31 cellular contexts compared by ENCODE assay signal in the genomic region with DNA sequence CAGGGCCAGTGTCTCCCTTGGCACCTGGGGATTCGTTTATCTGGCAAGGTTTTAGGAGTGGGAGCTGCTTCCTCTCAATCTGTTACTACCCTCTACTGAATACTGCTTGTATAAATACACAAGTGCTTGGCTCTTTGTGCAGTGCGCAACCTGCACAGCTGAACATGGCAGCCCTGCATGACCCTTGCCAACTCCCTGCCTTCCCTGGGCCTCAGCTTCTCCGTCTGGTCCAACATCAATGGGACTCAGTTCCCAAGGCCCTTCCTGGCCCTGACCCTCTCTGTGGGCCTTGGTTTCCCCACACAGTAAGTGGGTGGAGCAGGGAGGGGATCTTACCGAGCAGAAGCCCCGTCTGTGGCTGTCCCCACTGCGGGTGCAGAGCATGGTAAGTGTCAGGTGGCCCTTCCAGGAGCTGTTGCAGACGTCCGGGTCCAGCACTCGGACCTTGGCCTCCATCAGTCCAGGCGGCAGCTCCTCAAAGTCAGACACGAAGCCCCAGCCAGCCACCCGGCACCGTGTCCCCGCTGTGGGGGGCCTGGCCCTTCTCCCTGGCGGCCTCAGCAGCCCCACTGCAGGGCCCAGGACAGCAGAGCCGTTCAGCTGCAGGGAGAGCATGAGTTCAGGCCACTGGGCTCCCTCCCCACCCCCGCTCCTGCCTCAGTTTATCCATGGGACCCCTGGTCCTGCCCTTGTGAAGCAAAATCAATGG. TPM values are rescaled to one million over a fixed set of nuclear protein-coding genes. Genes with fewer than 3 reads are reported as not detected.
"Had no signal": no experiment of that assay in that cellular context is flagged by ENCODE, and none has a peak within 500 bp of the region (broad histone marks: within the 10 kb centered on the region; RNA-seq: fewer than 3 reads in every experiment).

No MANE protein-coding gene starts in this region.

- ATAC-seq: activated naive CD8-positive, alpha-beta T cell treated with anti-CD3 and anti-CD28 coated beads, Interleukin-2, amount 50 U/mL, for 24 hours; activated T-cell treated with anti-CD3 and anti-CD28 coated beads, Interleukin-2, amount 50 U/mL, for 4 hours; PC-3 had no signal

- H3K36me3 ChIP-seq: Peyer's patch had no signal

- FAIRE-seq: bronchial epithelial cell, TTC549 had no signal

- H3K9me3 Mint-ChIP-seq: activated CD4-positive, alpha-beta memory T cell treated with anti-CD3 and anti-CD28 coated beads for 36 hours; activated naive CD4-positive, alpha-beta T cell treated with anti-CD3 and anti-CD28 coated beads, Interleukin-2, amount 10 ng/mL, durations not matched to agents 7 days and 5 days; activated naive CD8-positive, alpha-beta T cell treated with anti-CD3 and anti-CD28 coated beads, Interleukin-2, amount 50 U/mL, for 24 hours; activated T-cell treated with anti-CD3 and anti-CD28 coated beads, Interleukin-2, amount 50 U/mL, for 4 hours; activated T-helper 1 cell treated with anti-CD3 and anti-CD28 coated beads, Interleukin-12 subunit alpha, Interleukin-12 subunit beta, Interleukin-2, Interleukin-4 antibody, amounts not matched to agents 30 ng/mL and 10 ng/mL and 1 ng/mL, durations not matched to agents 14 hours and 24 hours and 36 hours; T-helper 1 cell treated with Interleukin-12 subunit alpha and Interleukin-12 subunit beta and Interleukin-4 antibody, amounts not matched to agents 30 μg/mL and 1 μg/mL, for 36 hours; T-helper 2 cell treated with Interferon-gamma antibody and Interleukin-4, amounts not matched to agents 5 μg/mL and 100 μg/mL, for 36 hours had no signal

- H3K27me3 ChIP-seq: Peyer's patch, SJSA1 had no signal

- H3K4me1 ChIP-seq: Peyer's patch, SJSA1 had no signal

- H3K9me3 ChIP-seq: Peyer's patch, SJSA1, SK-N-SH had no signal

- DNase-seq: activated CD4-positive, alpha-beta memory T cell treated with anti-CD3 and anti-CD28 coated beads for 36 hours; activated CD4-positive, alpha-beta T cell treated with anti-CD3 and anti-CD28 coated beads, Interleukin-2, amount 50 U/mL, for 1 hour; activated CD8-positive, alpha-beta memory T cell treated with anti-CD3 and anti-CD28 coated beads, Interleukin-2, amount 50 U/mL, for 4 hours; activated naive CD4-positive, alpha-beta T cell treated with anti-CD3 and anti-CD28 coated beads, Interleukin-2, amount 10 ng/mL, durations not matched to agents 7 days and 5 days; activated naive CD8-positive, alpha-beta T cell treated with anti-CD3 and anti-CD28 coated beads, Interleukin-2, amount 50 U/mL, for 24 hours; activated T-cell treated with anti-CD3 and anti-CD28 coated beads for 4 hours; activated T-cell treated with anti-CD3 and anti-CD28 coated beads, Interleukin-2, amount 50 U/mL, for 4 hours; anterior cingulate cortex; caudate nucleus; NCI-H1105; NCI-H1417 treated with DMSO at 0.1 percent for 48 hours; NCI-H187 treated with DMSO at 0.1 percent for 48 hours; NCI-H2081; NCI-H2171 treated with DMSO at 0.1 percent for 48 hours; NCI-H2227 treated with DMSO at 0.1 percent for 48 hours; NCI-H446 treated with DMSO at 0.1 percent for 48 hours; NCI-H524; PC-3; Peyer's patch; RPMI8226; SHP77 treated with DMSO at 0.1 percent for 48 hours; SK-N-SH had no signal

- H3K4me2 ChIP-seq: SK-N-SH had no signal

- H3K27ac ChIP-seq: Peyer's patch, SJSA1 had no signal

- H3K27ac Mint-ChIP-seq: activated CD4-positive, alpha-beta memory T cell treated with anti-CD3 and anti-CD28 coated beads for 36 hours; activated naive CD4-positive, alpha-beta T cell treated with anti-CD3 and anti-CD28 coated beads, Interleukin-2, amount 10 ng/mL, durations not matched to agents 7 days and 5 days; activated naive CD8-positive, alpha-beta T cell; activated naive CD8-positive, alpha-beta T cell treated with anti-CD3 and anti-CD28 coated beads, Interleukin-2, amount 50 U/mL, for 24 hours; activated T-helper 1 cell treated with anti-CD3 and anti-CD28 coated beads, Interleukin-12 subunit alpha, Interleukin-12 subunit beta, Interleukin-2, Interleukin-4 antibody, amounts not matched to agents 30 ng/mL and 10 ng/mL and 1 ng/mL, durations not matched to agents 14 hours and 24 hours and 36 hours; brain; T-helper 1 cell treated with Interleukin-12 subunit alpha and Interleukin-12 subunit beta and Interleukin-4 antibody, amounts not matched to agents 30 μg/mL and 1 μg/mL, for 36 hours; T-helper 2 cell treated with Interferon-gamma antibody and Interleukin-4, amounts not matched to agents 5 μg/mL and 100 μg/mL, for 36 hours had no signal

- H3K9ac ChIP-seq: SK-N-SH had no signal

- H3K4me3 Mint-ChIP-seq: activated CD4-positive, alpha-beta memory T cell treated with anti-CD3 and anti-CD28 coated beads for 36 hours; activated naive CD4-positive, alpha-beta T cell treated with anti-CD3 and anti-CD28 coated beads, Interleukin-2, amount 10 ng/mL, durations not matched to agents 7 days and 5 days; activated naive CD8-positive, alpha-beta T cell; activated naive CD8-positive, alpha-beta T cell treated with anti-CD3 and anti-CD28 coated beads, Interleukin-2, amount 50 U/mL, for 24 hours; activated T-cell treated with anti-CD3 and anti-CD28 coated beads, Interleukin-2, amount 50 U/mL, for 4 hours; activated T-helper 1 cell treated with anti-CD3 and anti-CD28 coated beads, Interleukin-12 subunit alpha, Interleukin-12 subunit beta, Interleukin-2, Interleukin-4 antibody, amounts not matched to agents 30 ng/mL and 10 ng/mL and 1 ng/mL, durations not matched to agents 14 hours and 24 hours and 36 hours; brain; T-helper 1 cell treated with Interleukin-12 subunit alpha and Interleukin-12 subunit beta and Interleukin-4 antibody, amounts not matched to agents 30 μg/mL and 1 μg/mL, for 36 hours; T-helper 2 cell treated with Interferon-gamma antibody and Interleukin-4, amounts not matched to agents 5 μg/mL and 100 μg/mL, for 36 hours had no signal

- H3K4me1 Mint-ChIP-seq: activated naive CD4-positive, alpha-beta T cell treated with anti-CD3 and anti-CD28 coated beads, Interleukin-2, amount 10 ng/mL, durations not matched to agents 7 days and 5 days; activated naive CD8-positive, alpha-beta T cell treated with anti-CD3 and anti-CD28 coated beads, Interleukin-2, amount 50 U/mL, for 24 hours; brain had no signal

- H3K4me3 ChIP-seq: Peyer's patch, SJSA1 had no signal

- H3K27me3 Mint-ChIP-seq: activated CD4-positive, alpha-beta memory T cell treated with anti-CD3 and anti-CD28 coated beads for 36 hours; activated naive CD8-positive, alpha-beta T cell; activated naive CD8-positive, alpha-beta T cell treated with anti-CD3 and anti-CD28 coated beads, Interleukin-2, amount 50 U/mL, for 24 hours; brain had no signal

RNA-seq across cellular contexts. Expression of a gene that starts 8.5 kb away (rescaled TPM):
- total RNA-seq: activated CD4-positive, alpha-beta memory T cell treated with anti-CD3 and anti-CD28 coated beads for 36 hours; activated T-helper 1 cell treated with anti-CD3 and anti-CD28 coated beads, Interleukin-12 subunit alpha, Interleukin-12 subunit beta, Interleukin-2, Interleukin-4 antibody, amounts not matched to agents 30 ng/mL and 10 ng/mL and 1 ng/mL, durations not matched to agents 14 hours and 24 hours and 36 hours; bronchial epithelial cell; MCF 10A; PC-3; Peyer's patch; SJSA1 had no signal
- polyA plus RNA-seq: SK-N-SH had no signal

RNA-seq across cellular contexts. Expression of a gene that starts 22.0 kb away (rescaled TPM):
- total RNA-seq: SJSA1 had no signal

RNA-seq across cellular contexts. Expression of a gene that starts 47.1 kb away (rescaled TPM):
- total RNA-seq: activated T-cell treated with anti-CD3 and anti-CD28 coated beads, Interleukin-2, amount 50 U/mL, for 4 hours; activated T-helper 1 cell treated with anti-CD3 and anti-CD28 coated beads, Interleukin-12 subunit alpha, Interleukin-12 subunit beta, Interleukin-2, Interleukin-4 antibody, amounts not matched to agents 30 ng/mL and 10 ng/mL and 1 ng/mL, durations not matched to agents 14 hours and 24 hours and 36 hours; bronchial epithelial cell; MCF 10A; Peyer's patch had no signal
